In the genomic region with DNA sequence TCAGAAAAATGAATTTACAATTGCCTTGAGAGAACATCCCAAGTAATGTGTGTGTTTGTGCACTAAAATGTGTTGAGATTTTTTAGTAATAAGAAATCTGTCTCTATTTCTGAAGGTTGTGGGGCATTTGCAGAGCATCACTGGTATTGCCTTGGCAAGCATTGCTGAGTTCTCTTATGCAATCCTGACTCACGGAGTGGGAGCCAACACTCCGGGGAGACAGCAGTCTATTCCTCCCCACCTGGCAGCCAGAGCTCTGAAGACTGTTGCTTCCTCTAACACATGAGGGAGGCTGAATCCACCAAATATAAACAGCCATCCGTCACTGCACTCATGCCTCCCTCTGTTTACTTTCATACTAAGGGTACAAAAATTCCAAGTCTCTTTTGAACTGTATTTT, we compare ENCODE assay signal across 14 cellular contexts. TPM values are rescaled to one million over a fixed set of nuclear protein-coding genes. Genes with fewer than 3 reads are reported as not detected.
DNase-seq lines count a peak whose midpoint lies in the region; ATAC-seq and TF ChIP-seq lines count a peak whose summit lies in the region.
"Had no signal": no experiment of that assay in that cellular context is flagged by ENCODE, and none has a peak within 500 bp of the region (broad histone marks: within the 10 kb centered on the region; RNA-seq: fewer than 3 reads in every experiment).

No MANE protein-coding gene starts in this region.

- H2AFZ ChIP-seq in PC-3 (ENCODE audit: low read length): no peak overlapping the region

- no peaks in the 10 kb centered on the region for H3K9me3 Mint-ChIP-seq in CD4-positive, alpha-beta T cell
- H3K9me3 Mint-ChIP-seq: activated CD4-positive, alpha-beta T cell treated with anti-CD3 and anti-CD28 coated beads, Interleukin-2, amount 10 ng/mL, durations not matched to agents 7 days and 5 days had no signal

- ATAC-seq in PC-3: peak; percentile 50
- ATAC-seq in CD4-positive, alpha-beta T cell (ENCODE audit: poor library complexity): no peak
- ATAC-seq in GM18867 (IDR thresholded peaks at IDR 0.05; ENCODE audit: unreplicated experiment): no peak

- no peak overlapping the region for H3K27ac Mint-ChIP-seq in CD4-positive, alpha-beta T cell
- H3K27ac Mint-ChIP-seq: activated CD4-positive, alpha-beta T cell treated with anti-CD3 and anti-CD28 coated beads, Interleukin-2, amount 10 ng/mL, durations not matched to agents 7 days and 5 days had no signal

- H3K4me3 ChIP-seq in BJ (ENCODE audit: low read depth, low read length) (no peak overlapping the region), PC-3 (ENCODE audit: low read length) (no peak overlapping the region)
- H3K4me3 ChIP-seq: testis had no signal

- H3K4me2 ChIP-seq in PC-3 (ENCODE audit: low read length): no peak overlapping the region

- no peaks in the 10 kb centered on the region for H3K4me1 ChIP-seq in PC-3 (ENCODE audit: insufficient read depth, low read length)
- H3K4me1 ChIP-seq: testis had no signal

- H3K79me2 ChIP-seq in PC-3 (ENCODE audit: low read length): no peaks in the 10 kb centered on the region

- H3K9ac ChIP-seq in PC-3 (ENCODE audit: low read length): no peak overlapping the region

- no peaks in the 10 kb centered on the region for H3K9me3 ChIP-seq in PC-3 (ENCODE audit: low read length)
- no peaks in the 10 kb centered on the region for H3K9me3 ChIP-seq in CD4-positive, alpha-beta T cell (ENCODE audit: control insufficient read depth, low read length)
- H3K9me3 ChIP-seq: testis had no signal

- no TSS peak for BruUV-seq in PC-3 (replicated peaks; lab: Mats Ljungman, UMichigan)

- H3K36me3 ChIP-seq in BJ (ENCODE audit: control insufficient read depth, insufficient read depth, low read length): peaks cover 7% of the 10 kb centered on the region
- peaks cover 3% of the 10 kb centered on the region; the same call in 1 of the 2 replicates for H3K36me3 ChIP-seq in PC-3 (ENCODE audit: low read depth, low read length)

- H3K27ac ChIP-seq in PC-3 (ENCODE audit: low read length): no peak overlapping the region
- H3K27ac ChIP-seq in CD4-positive, alpha-beta T cell (ENCODE audit: low read depth, low read length): no peak overlapping the region
- H3K27ac ChIP-seq: testis had no signal

- H3K27me3 Mint-ChIP-seq in CD4-positive, alpha-beta T cell: no peaks in the 10 kb centered on the region
- H3K27me3 Mint-ChIP-seq: activated CD4-positive, alpha-beta T cell treated with anti-CD3 and anti-CD28 coated beads, Interleukin-2, amount 10 ng/mL, durations not matched to agents 7 days and 5 days had no signal

- H3K4me3 Mint-ChIP-seq in CD4-positive, alpha-beta T cell: no peak overlapping the region
- H3K4me3 Mint-ChIP-seq: activated CD4-positive, alpha-beta T cell treated with anti-CD3 and anti-CD28 coated beads, Interleukin-2, amount 10 ng/mL, durations not matched to agents 7 days and 5 days had no signal

- intact Hi-C loops in PC-3 (cut with micrococcal nuclease): no loop called here
- intact Hi-C loops in posterior cingulate gyrus (cut with DNase I): no loop called here
- intact Hi-C loops in CD4-positive, alpha-beta T cell (cut with DNase I, micrococcal nuclease): no loop called here

- no peaks in the 10 kb centered on the region for H3K9me2 ChIP-seq in PC-3 (replicated peaks; ENCODE audit: low read length)

- no peaks in the 10 kb centered on the region for H3K4me1 Mint-ChIP-seq in CD4-positive, alpha-beta T cell (ENCODE audit: low read depth)
- H3K4me1 Mint-ChIP-seq: activated CD4-positive, alpha-beta T cell treated with anti-CD3 and anti-CD28 coated beads, Interleukin-2, amount 10 ng/mL, durations not matched to agents 7 days and 5 days had no signal

- no peaks in the 10 kb centered on the region for H3F3A ChIP-seq in PC-3 (ENCODE audit: low read length, unreplicated experiment)

- peaks cover 42% of the 10 kb centered on the region for H3K36me3 Mint-ChIP-seq in CD4-positive, alpha-beta T cell (ENCODE audit: low read depth)

- POLR2A ChIA-PET in BJ (lab: Charles Lee): interaction anchor here (0.7 kb wide), 1 partner anchor 8 kb away, joined by 3 read pairs; no protein-coding TSS in a partner anchor
- POLR2A ChIA-PET in PC-3 (lab: Charles Lee; ENCODE audit: unreplicated experiment): no interaction called here
- POLR2A ChIA-PET in CD4-positive, alpha-beta T cell (lab: Charles Lee): no interaction called here

- no peaks in the 10 kb centered on the region for H3K27me3 ChIP-seq in BJ (ENCODE audit: control insufficient read depth, insufficient read depth, low read length)
- H3K27me3 ChIP-seq in PC-3 (ENCODE audit: low read length): no peaks in the 10 kb centered on the region
- no peaks in the 10 kb centered on the region for H3K27me3 ChIP-seq in CD4-positive, alpha-beta T cell (ENCODE audit: control insufficient read depth, insufficient read depth, low read length)
- H3K27me3 ChIP-seq: testis had no signal

- no peak for TF ChIP-seq CTCF in BJ (IDR thresholded peaks at IDR 0.05; ENCODE audit: insufficient read depth, low read depth, low read length)
- no peak for TF ChIP-seq CTCF in PC-3 (conservative IDR thresholded peaks at IDR 0.05; ENCODE audit: low read depth, low read length)
- no peak for TF ChIP-seq CTCF in CD4-positive, alpha-beta T cell (IDR thresholded peaks at IDR 0.05)

- no peaks in the 10 kb centered on the region for H4K20me1 ChIP-seq in PC-3 (ENCODE audit: low read length)

- CTCF ChIA-PET in BJ (lab: Yijun Ruan, JAX): interaction anchor here (1.1 to 1.8 kb wide), 3 partner anchors 10 to 47 kb away, joined by 3 to 7 read pairs (median 4); no protein-coding TSS in a partner anchor
- CTCF ChIA-PET in PC-3 (lab: Charles Lee): no interaction called here
- CTCF ChIA-PET in CD4-positive, alpha-beta T cell (lab: Charles Lee): interaction anchor here (0.8 kb wide), 1 partner anchor 71 kb away, joined by 3 read pairs; no protein-coding TSS in a partner anchor

- peak; percentile 37 for DNase-seq in BJ (ENCODE audit: low read depth)
- peak; percentile 48 for DNase-seq in PC-3
- DNase-seq in fibroblast of peridontal ligament (ENCODE audit: extremely low read depth): peak; percentile 78
- peak in 7 of 10 donors; percentile 44 to 91 (median 59) for DNase-seq in posterior cingulate gyrus
- no peak for DNase-seq in CD4-positive, alpha-beta T cell
- DNase-seq in SW 1271 (lab: John Stamatoyannopoulos, UW): no peak
- no peak for DNase-seq in D341Med (ENCODE audit: low spot score)
- DNase-seq: activated CD4-positive, alpha-beta T cell treated with anti-CD3 and anti-CD28 coated beads, Interleukin-2, amount 10 ng/mL, durations not matched to agents 7 days and 5 days; NCI-H2029; RPMI8226; stimulated activated CD4-positive, alpha-beta T cell treated with anti-CD3 and anti-CD28 coated beads, Interleukin-2, amount 100 ng/mL, for 24 hours; testis had no signal

RNA-seq across cellular contexts. Expression of a gene that starts 10.6 kb away (rescaled TPM):
- polyA plus RNA-seq in BJ (2011; rRNA removed): 0.29 and 0.45 TPM in 2 replicates
- not detected in 2 replicates for polyA minus RNA-seq in BJ (2011; rRNA and poly(A)+ RNA removed)
- total RNA-seq in PC-3 (2014; rRNA removed): not detected in 2 replicates
- total RNA-seq in CD4-positive, alpha-beta T cell: not detected
- total RNA-seq: activated CD4-positive, alpha-beta T cell treated with anti-CD3 and anti-CD28 coated beads, Interleukin-2, amount 10 ng/mL, durations not matched to agents 7 days and 5 days; glomerular endothelial cell had no signal

RNA-seq across cellular contexts. Expression of a gene that starts 10.7 kb away (rescaled TPM):
- 82.8 and 91.9 TPM in 2 replicates for polyA plus RNA-seq in BJ (2011; rRNA removed)
- 28.9 and 32.5 TPM in 2 replicates for polyA minus RNA-seq in BJ (2011; rRNA and poly(A)+ RNA removed)
- 44.6 and 49.6 TPM in 2 replicates for total RNA-seq in PC-3 (2014; rRNA removed)
- total RNA-seq in CD4-positive, alpha-beta T cell: 1 to 10 TPM; 4.0 to 4.5 TPM

RNA-seq across cellular contexts. Expression of a gene that starts 14.8 kb away (rescaled TPM):
- polyA plus RNA-seq in BJ (2011; rRNA removed): 118 and 126 TPM in 2 replicates
- 31.6 and 44.4 TPM in 2 replicates for polyA minus RNA-seq in BJ (2011; rRNA and poly(A)+ RNA removed)
- total RNA-seq in PC-3 (2014; rRNA removed): 84.0 and 93.7 TPM in 2 replicates
- total RNA-seq in CD4-positive, alpha-beta T cell: 100 to 1,000 TPM; 130 to 138 TPM

RNA-seq across cellular contexts. Expression of a gene that starts 23.9 kb away (rescaled TPM):
- polyA plus RNA-seq in BJ (2011; rRNA removed): 65.7 and 101 TPM in 2 replicates
- polyA minus RNA-seq in BJ (2011; rRNA and poly(A)+ RNA removed): 27.3 and 27.6 TPM in 2 replicates
- 107 and 123 TPM in 2 replicates for total RNA-seq in PC-3 (2014; rRNA removed)
- 10 to 100 TPM; 62.1 to 62.5 TPM for total RNA-seq in CD4-positive, alpha-beta T cell

RNA-seq across cellular contexts. Expression of a gene that starts 28.8 kb away (rescaled TPM):
- polyA plus RNA-seq in BJ (2011; rRNA removed): 2.1 and 2.9 TPM in 2 replicates
- 1.4 and 2.6 TPM in 2 replicates for polyA minus RNA-seq in BJ (2011; rRNA and poly(A)+ RNA removed)
- total RNA-seq in PC-3 (2014; rRNA removed): 13.0 and 17.4 TPM in 2 replicates
- total RNA-seq in CD4-positive, alpha-beta T cell: under 1 TPM; 0.42 to 0.74 TPM

Comparison
In these comparisons a context has a peak if more than half of its experiments do, and no peak if none do; other contexts are left out.
1. DNase-seq: peak in BJ (single experiment), PC-3 (single experiment), fibroblast of peridontal ligament (single experiment) and posterior cingulate gyrus (7 of 10); none in CD4-positive, alpha-beta T cell (0 of 10), SW 1271 (0 of 2) and D341Med (single experiment).